ENCODE assay signal across 1 cellular context in the genomic region with DNA sequence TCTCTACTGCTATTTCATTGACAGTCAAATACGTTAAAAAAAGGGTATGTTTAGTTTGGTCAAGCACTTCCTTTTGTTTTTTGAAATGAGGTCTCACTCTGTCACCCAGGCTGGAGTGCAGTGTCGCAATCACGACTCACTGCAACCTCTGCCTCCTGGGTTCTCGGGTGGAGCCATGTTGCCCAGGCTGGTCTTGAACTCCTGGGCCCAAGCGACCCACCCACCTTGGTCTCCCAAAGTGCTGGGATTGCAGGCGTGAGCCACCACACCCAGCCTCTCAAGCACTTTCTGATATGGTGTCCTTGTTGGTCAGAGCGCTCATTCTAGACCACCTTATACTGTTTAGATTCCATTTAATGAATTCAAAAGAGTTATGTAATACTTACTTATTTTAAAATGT.
TF ChIP-seq lines count a peak whose summit lies in the region.

No MANE protein-coding gene starts in this region.

TF ChIP-seq in GM23338, 12 proteins besides CTCF, POLR2A, EP300 and RAD21:
- TF ChIP-seq EZH2 (IDR thresholded peaks at IDR 0.05; ENCODE audit: low read depth, unreplicated experiment) (no peak), NANOG (IDR thresholded peaks at IDR 0.05; ENCODE audit: borderline replicate concordance) (no peak), ZNF331 (CRISPR knock-in tag; IDR thresholded peaks at IDR 0.05; ENCODE audit: low read depth) (no peak), STAT1 (IDR thresholded peaks at IDR 0.05; ENCODE audit: unreplicated experiment) (no peak), EZH2phosphoT487 (IDR thresholded peaks at IDR 0.05; ENCODE audit: unreplicated experiment) (no peak), JUNB (IDR thresholded peaks at IDR 0.05; ENCODE audit: unreplicated experiment) (no peak), POLR2AphosphoS5 (IDR thresholded peaks at IDR 0.05; ENCODE audit: low read depth) (no peak), CREB1 (CRISPR knock-in tag; IDR thresholded peaks at IDR 0.05; ENCODE audit: low read depth) (no peak), ZNF114 (CRISPR knock-in tag; IDR thresholded peaks at IDR 0.05) (no peak)
- TF ChIP-seq, protein P1, sequence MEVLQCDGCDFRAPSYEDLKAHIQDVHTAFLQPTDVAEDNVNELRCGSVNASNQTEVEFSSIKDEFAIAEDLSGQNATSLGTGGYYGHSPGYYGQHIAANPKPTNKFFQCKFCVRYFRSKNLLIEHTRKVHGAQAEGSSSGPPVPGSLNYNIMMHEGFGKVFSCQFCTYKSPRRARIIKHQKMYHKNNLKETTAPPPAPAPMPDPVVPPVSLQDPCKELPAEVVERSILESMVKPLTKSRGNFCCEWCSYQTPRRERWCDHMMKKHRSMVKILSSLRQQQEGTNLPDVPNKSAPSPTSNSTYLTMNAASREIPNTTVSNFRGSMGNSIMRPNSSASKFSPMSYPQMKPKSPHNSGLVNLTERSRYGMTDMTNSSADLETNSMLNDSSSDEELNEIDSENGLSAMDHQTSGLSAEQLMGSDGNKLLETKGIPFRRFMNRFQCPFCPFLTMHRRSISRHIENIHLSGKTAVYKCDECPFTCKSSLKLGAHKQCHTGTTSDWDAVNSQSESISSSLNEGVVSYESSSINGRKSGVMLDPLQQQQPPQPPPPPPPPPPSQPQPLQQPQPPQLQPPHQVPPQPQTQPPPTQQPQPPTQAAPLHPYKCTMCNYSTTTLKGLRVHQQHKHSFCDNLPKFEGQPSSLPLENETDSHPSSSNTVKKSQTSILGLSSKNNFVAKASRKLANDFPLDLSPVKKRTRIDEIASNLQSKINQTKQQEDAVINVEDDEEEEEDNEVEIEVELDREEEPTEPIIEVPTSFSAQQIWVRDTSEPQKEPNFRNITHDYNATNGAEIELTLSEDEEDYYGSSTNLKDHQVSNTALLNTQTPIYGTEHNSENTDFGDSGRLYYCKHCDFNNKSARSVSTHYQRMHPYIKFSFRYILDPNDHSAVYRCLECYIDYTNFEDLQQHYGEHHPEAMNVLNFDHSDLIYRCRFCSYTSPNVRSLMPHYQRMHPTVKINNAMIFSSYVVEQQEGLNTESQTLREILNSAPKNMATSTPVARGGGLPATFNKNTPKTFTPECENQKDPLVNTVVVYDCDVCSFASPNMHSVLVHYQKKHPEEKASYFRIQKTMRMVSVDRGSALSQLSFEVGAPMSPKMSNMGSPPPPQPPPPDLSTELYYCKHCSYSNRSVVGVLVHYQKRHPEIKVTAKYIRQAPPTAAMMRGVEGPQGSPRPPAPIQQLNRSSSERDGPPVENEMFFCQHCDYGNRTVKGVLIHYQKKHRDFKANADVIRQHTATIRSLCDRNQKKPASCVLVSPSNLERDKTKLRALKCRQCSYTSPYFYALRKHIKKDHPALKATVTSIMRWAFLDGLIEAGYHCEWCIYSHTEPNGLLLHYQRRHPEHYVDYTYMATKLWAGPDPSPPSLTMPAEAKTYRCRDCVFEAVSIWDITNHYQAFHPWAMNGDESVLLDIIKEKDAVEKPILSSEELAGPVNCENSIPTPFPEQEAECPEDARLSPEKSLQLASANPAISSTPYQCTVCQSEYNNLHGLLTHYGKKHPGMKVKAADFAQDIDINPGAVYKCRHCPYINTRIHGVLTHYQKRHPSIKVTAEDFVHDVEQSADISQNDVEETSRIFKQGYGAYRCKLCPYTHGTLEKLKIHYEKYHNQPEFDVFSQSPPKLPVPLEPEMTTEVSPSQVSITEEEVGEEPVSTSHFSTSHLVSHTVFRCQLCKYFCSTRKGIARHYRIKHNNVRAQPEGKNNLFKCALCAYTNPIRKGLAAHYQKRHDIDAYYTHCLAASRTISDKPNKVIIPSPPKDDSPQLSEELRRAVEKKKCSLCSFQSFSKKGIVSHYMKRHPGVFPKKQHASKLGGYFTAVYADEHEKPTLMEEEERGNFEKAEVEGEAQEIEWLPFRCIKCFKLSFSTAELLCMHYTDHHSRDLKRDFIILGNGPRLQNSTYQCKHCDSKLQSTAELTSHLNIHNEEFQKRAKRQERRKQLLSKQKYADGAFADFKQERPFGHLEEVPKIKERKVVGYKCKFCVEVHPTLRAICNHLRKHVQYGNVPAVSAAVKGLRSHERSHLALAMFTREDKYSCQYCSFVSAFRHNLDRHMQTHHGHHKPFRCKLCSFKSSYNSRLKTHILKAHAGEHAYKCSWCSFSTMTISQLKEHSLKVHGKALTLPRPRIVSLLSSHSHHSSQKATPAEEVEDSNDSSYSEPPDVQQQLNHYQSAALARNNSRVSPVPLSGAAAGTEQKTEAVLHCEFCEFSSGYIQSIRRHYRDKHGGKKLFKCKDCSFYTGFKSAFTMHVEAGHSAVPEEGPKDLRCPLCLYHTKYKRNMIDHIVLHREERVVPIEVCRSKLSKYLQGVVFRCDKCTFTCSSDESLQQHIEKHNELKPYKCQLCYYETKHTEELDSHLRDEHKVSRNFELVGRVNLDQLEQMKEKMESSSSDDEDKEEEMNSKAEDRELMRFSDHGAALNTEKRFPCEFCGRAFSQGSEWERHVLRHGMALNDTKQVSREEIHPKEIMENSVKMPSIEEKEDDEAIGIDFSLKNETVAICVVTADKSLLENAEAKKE (CRISPR knock-in tag; IDR thresholded peaks at IDR 0.05) = no peak
- TF ChIP-seq, protein P2, sequence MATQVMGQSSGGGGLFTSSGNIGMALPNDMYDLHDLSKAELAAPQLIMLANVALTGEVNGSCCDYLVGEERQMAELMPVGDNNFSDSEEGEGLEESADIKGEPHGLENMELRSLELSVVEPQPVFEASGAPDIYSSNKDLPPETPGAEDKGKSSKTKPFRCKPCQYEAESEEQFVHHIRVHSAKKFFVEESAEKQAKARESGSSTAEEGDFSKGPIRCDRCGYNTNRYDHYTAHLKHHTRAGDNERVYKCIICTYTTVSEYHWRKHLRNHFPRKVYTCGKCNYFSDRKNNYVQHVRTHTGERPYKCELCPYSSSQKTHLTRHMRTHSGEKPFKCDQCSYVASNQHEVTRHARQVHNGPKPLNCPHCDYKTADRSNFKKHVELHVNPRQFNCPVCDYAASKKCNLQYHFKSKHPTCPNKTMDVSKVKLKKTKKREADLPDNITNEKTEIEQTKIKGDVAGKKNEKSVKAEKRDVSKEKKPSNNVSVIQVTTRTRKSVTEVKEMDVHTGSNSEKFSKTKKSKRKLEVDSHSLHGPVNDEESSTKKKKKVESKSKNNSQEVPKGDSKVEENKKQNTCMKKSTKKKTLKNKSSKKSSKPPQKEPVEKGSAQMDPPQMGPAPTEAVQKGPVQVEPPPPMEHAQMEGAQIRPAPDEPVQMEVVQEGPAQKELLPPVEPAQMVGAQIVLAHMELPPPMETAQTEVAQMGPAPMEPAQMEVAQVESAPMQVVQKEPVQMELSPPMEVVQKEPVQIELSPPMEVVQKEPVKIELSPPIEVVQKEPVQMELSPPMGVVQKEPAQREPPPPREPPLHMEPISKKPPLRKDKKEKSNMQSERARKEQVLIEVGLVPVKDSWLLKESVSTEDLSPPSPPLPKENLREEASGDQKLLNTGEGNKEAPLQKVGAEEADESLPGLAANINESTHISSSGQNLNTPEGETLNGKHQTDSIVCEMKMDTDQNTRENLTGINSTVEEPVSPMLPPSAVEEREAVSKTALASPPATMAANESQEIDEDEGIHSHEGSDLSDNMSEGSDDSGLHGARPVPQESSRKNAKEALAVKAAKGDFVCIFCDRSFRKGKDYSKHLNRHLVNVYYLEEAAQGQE (IDR thresholded peaks at IDR 0.05; ENCODE audit: unreplicated experiment) = no peak
- TF ChIP-seq, protein P3, sequence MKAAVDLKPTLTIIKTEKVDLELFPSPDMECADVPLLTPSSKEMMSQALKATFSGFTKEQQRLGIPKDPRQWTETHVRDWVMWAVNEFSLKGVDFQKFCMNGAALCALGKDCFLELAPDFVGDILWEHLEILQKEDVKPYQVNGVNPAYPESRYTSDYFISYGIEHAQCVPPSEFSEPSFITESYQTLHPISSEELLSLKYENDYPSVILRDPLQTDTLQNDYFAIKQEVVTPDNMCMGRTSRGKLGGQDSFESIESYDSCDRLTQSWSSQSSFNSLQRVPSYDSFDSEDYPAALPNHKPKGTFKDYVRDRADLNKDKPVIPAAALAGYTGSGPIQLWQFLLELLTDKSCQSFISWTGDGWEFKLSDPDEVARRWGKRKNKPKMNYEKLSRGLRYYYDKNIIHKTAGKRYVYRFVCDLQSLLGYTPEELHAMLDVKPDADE (IDR thresholded peaks at IDR 0.05) = no peak
